In the genomic region with DNA sequence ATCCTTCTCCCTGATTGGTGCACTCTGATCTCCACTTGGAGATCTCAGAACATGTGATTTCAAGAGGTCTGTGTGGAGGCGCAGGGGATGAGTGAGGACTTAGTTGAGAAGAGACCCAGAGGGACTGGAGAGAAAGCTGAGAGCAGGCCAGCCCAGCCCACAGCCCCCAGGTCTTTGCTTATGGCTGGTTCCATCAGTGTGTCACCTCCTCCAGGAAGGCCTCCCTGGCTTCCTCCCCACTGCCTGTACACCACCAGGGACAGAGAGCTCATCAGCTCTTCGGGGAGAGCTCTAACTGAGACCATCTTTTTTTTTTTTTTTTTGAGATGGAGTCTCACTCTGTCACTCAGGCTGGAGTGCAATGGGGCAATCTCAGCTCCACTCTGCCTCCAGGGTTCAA, we compare ENCODE assay signal across 18 cellular contexts. TPM values are rescaled to one million over a fixed set of nuclear protein-coding genes. Genes with fewer than 3 reads are reported as not detected.
DNase-seq lines count a peak whose midpoint lies in the region; ATAC-seq lines count a peak whose summit lies in the region.
"Had no signal": no experiment of that assay in that cellular context is flagged by ENCODE, and none has a peak within 500 bp of the region (broad histone marks: within the 10 kb centered on the region; RNA-seq: fewer than 3 reads in every experiment).

No MANE protein-coding gene starts in this region.

- H3K27me3 ChIP-seq in BLaER1 treated with 17β-estradiol and CSF1 and Interleukin-3, amounts not matched to agents 10 nM and 100 nM: no peaks in the 10 kb centered on the region
- H3K27me3 ChIP-seq in CD8-positive, alpha-beta memory T cell (ENCODE audit: insufficient read depth, low read length, poor library complexity, severe bottlenecking): no peaks in the 10 kb centered on the region
- H3K27me3 ChIP-seq: MG63 had no signal

- H3K27ac ChIP-seq in BLaER1 treated with 17β-estradiol and CSF1 and Interleukin-3, amounts not matched to agents 10 nM and 100 nM: peak overlapping the region in 5 of 11 experiments; percentile 41 to 96 (median 93); a peak in 6 of 22 replicates
- H3K27ac ChIP-seq in CD8-positive, alpha-beta memory T cell (ENCODE audit: low read depth, low read length): no peak overlapping the region
- H3K27ac ChIP-seq: GM23248 had no signal

- H3K9me3 ChIP-seq in BLaER1 treated with 17β-estradiol and CSF1 and Interleukin-3, amounts not matched to agents 10 nM and 100 nM (replicated peaks in 1 of 11): no peaks in the 10 kb centered on the region
- H3K9me3 ChIP-seq in CD8-positive, alpha-beta memory T cell (ENCODE audit: low read length): no peaks in the 10 kb centered on the region
- H3K9me3 ChIP-seq: MG63 had no signal

- H3K9me3 Mint-ChIP-seq in CD8-positive, alpha-beta memory T cell: no peaks in the 10 kb centered on the region
- no peaks in the 10 kb centered on the region for H3K9me3 Mint-ChIP-seq in central memory CD8-positive, alpha-beta T cell
- no peaks in the 10 kb centered on the region for H3K9me3 Mint-ChIP-seq in stimulated activated effector memory CD8-positive, alpha-beta T cell treated with anti-CD3 and anti-CD28 coated beads, Interleukin-12 subunit alpha, Interleukin-12 subunit beta, amount 100 ng/mL, for 72 hours

- H3K27ac Mint-ChIP-seq in CD8-positive, alpha-beta memory T cell: peak overlapping the region in 7 of 8 donors; percentile 29 to 82 (median 71)
- H3K27ac Mint-ChIP-seq in central memory CD8-positive, alpha-beta T cell (ENCODE audit: low read depth): peak overlapping the region; percentile 44
- peak overlapping the region; percentile 57 for H3K27ac Mint-ChIP-seq in stimulated activated effector memory CD8-positive, alpha-beta T cell treated with anti-CD3 and anti-CD28 coated beads, Interleukin-12 subunit alpha, Interleukin-12 subunit beta, amount 100 ng/mL, for 72 hours

- H3K27me3 Mint-ChIP-seq in CD8-positive, alpha-beta memory T cell: no peaks in the 10 kb centered on the region
- H3K27me3 Mint-ChIP-seq in central memory CD8-positive, alpha-beta T cell: no peaks in the 10 kb centered on the region

- peak overlapping the region; percentile 95 to 100 (median 98) for H3K4me2 ChIP-seq in BLaER1 treated with 17β-estradiol and CSF1 and Interleukin-3, amounts not matched to agents 10 nM and 100 nM

- peak overlapping the region in 2 of 11 experiments; percentile 10 to 83; a peak in 4 of 22 replicates for H3K9ac ChIP-seq in BLaER1 treated with 17β-estradiol and CSF1 and Interleukin-3, amounts not matched to agents 10 nM and 100 nM
- H3K9ac ChIP-seq: GM23248 had no signal

- H3K36me3 Mint-ChIP-seq in CD8-positive, alpha-beta memory T cell: no peaks in the 10 kb centered on the region
- H3K36me3 Mint-ChIP-seq in central memory CD8-positive, alpha-beta T cell (ENCODE audit: insufficient read depth): peaks cover 14% of the 10 kb centered on the region
- H3K36me3 Mint-ChIP-seq in stimulated activated effector memory CD8-positive, alpha-beta T cell treated with anti-CD3 and anti-CD28 coated beads, Interleukin-12 subunit alpha, Interleukin-12 subunit beta, amount 100 ng/mL, for 72 hours: no peaks in the 10 kb centered on the region

- peaks cover 0 to 77% (median 17%) of the 10 kb centered on the region in 11 experiments; a peak in 14 of 22 replicates for H4K20me1 ChIP-seq in BLaER1 treated with 17β-estradiol and CSF1 and Interleukin-3, amounts not matched to agents 10 nM and 100 nM

- in situ Hi-C loops in ACHN (cut with HindIII; ENCODE audit: low pct_ligation_motif_present, low pct_unique_long_range_greater_than_20kb, low sequenced_read_pairs): no loop called here

- H3K36me3 ChIP-seq in BLaER1 treated with 17β-estradiol and CSF1 and Interleukin-3, amounts not matched to agents 10 nM and 100 nM: peaks cover 0 to 9% (median 0%) of the 10 kb centered on the region in 11 experiments; a peak in 2 of 22 replicates
- no peaks in the 10 kb centered on the region for H3K36me3 ChIP-seq in CD8-positive, alpha-beta memory T cell (ENCODE audit: insufficient read depth, low read length)
- H3K36me3 ChIP-seq: MG63 had no signal

- POLR2A ChIA-PET in CD8-positive, alpha-beta memory T cell (lab: Charles Lee): interaction anchor here (0.6 kb wide), 1 partner anchor 10 kb away, joined by 3 read pairs; no protein-coding TSS in a partner anchor

- peaks cover 38 to 51% (median 41%) of the 10 kb centered on the region in 3 donors for H3K4me1 Mint-ChIP-seq in CD8-positive, alpha-beta memory T cell
- peaks cover 46% of the 10 kb centered on the region for H3K4me1 Mint-ChIP-seq in central memory CD8-positive, alpha-beta T cell
- peaks cover 54% of the 10 kb centered on the region for H3K4me1 Mint-ChIP-seq in stimulated activated effector memory CD8-positive, alpha-beta T cell treated with anti-CD3 and anti-CD28 coated beads, Interleukin-12 subunit alpha, Interleukin-12 subunit beta, amount 100 ng/mL, for 72 hours

- H3K4me1 ChIP-seq in BLaER1 treated with 17β-estradiol and CSF1 and Interleukin-3, amounts not matched to agents 10 nM and 100 nM: peaks cover 76 to 100% (median 94%) of the 10 kb centered on the region in 10 experiments
- peaks cover 54% of the 10 kb centered on the region for H3K4me1 ChIP-seq in CD8-positive, alpha-beta memory T cell (ENCODE audit: insufficient read depth, low read length)

- CTCF ChIA-PET in CD8-positive, alpha-beta memory T cell (lab: Charles Lee): interaction anchor here (1.3 to 6.3 kb wide), 13 partner anchors 8 to 162 kb away, joined by 3 to 61 read pairs (median 11); no protein-coding TSS in a partner anchor

- peak overlapping the region in 1 of 7 donors; percentile 6 for H3K4me3 Mint-ChIP-seq in CD8-positive, alpha-beta memory T cell
- H3K4me3 Mint-ChIP-seq in central memory CD8-positive, alpha-beta T cell: peak overlapping the region; percentile 33
- no peak overlapping the region for H3K4me3 Mint-ChIP-seq in stimulated activated effector memory CD8-positive, alpha-beta T cell treated with anti-CD3 and anti-CD28 coated beads, Interleukin-12 subunit alpha, Interleukin-12 subunit beta, amount 100 ng/mL, for 72 hours

- DNase-seq in CD8-positive, alpha-beta memory T cell: no peak
- no peak for DNase-seq in central memory CD8-positive, alpha-beta T cell (ENCODE audit: low spot score in 2 of 2)
- DNase-seq in stimulated activated effector memory CD8-positive, alpha-beta T cell treated with anti-CD3 and anti-CD28 coated beads, Interleukin-12 subunit alpha, Interleukin-12 subunit beta, amount 100 ng/mL, for 72 hours (ENCODE audit: low spot score in 2 of 2): no peak
- no peak for DNase-seq in stimulated activated naive CD4-positive, alpha-beta T cell treated with Interleukin-2 at 50 U/mL for 16 hours (lab: John Stamatoyannopoulos, UW)
- DNase-seq in ACHN: no peak
- DNase-seq: COR-L47, GF-D8, GM23248, MG63, NCI-H1092 treated with DMSO at 0.1 percent for 48 hours, NCI-H1694 treated with DMSO at 0.1 percent for 48 hours, NCI-H2107, NCI-H2227 treated with DMSO at 0.1 percent for 48 hours, NCI-H524 had no signal

- no peak for ATAC-seq in central memory CD8-positive, alpha-beta T cell (replicated peaks; ENCODE audit: extremely low read depth, poor library complexity, severe bottlenecking)
- ATAC-seq in stimulated activated effector memory CD8-positive, alpha-beta T cell treated with anti-CD3 and anti-CD28 coated beads, Interleukin-12 subunit alpha, Interleukin-12 subunit beta, amount 100 ng/mL, for 72 hours: no peak
- ATAC-seq in HG03378 (IDR thresholded peaks at IDR 0.05; ENCODE audit: unreplicated experiment): no peak

- no peak overlapping the region; a peak in 1 of 20 replicates for H3K4me3 ChIP-seq in BLaER1 treated with 17β-estradiol and CSF1 and Interleukin-3, amounts not matched to agents 10 nM and 100 nM
- no peak overlapping the region for H3K4me3 ChIP-seq in CD8-positive, alpha-beta memory T cell (ENCODE audit: low read length)
- H3K4me3 ChIP-seq: GM23248, MG63 had no signal

RNA-seq across cellular contexts. Expression of gene P2RX1, which starts 3.4 kb away (rescaled TPM):
- under 1 TPM; 0.13 to 0.22 TPM for total RNA-seq in CD8-positive, alpha-beta memory T cell
- not detected for polyA plus RNA-seq in CD8-positive, alpha-beta memory T cell
- total RNA-seq: Daoy, GM23248, SK-MEL-5 had no signal
- polyA plus RNA-seq: GM23248 had no signal

RNA-seq across cellular contexts. Expression of gene CAMKK1, which starts 20.0 kb away (rescaled TPM):
- 1 to 10 TPM; 2.3 to 2.7 TPM for total RNA-seq in CD8-positive, alpha-beta memory T cell
- 1.1 TPM for polyA plus RNA-seq in CD8-positive, alpha-beta memory T cell

RNA-seq across cellular contexts. Expression of gene ATP2A3, which starts 51.4 kb away (rescaled TPM):
- total RNA-seq in CD8-positive, alpha-beta memory T cell: 100 to 1,000 TPM; 108 to 111 TPM
- polyA plus RNA-seq in CD8-positive, alpha-beta memory T cell: 105 TPM
